8 cellular contexts compared by ENCODE assay signal in the genomic region with DNA sequence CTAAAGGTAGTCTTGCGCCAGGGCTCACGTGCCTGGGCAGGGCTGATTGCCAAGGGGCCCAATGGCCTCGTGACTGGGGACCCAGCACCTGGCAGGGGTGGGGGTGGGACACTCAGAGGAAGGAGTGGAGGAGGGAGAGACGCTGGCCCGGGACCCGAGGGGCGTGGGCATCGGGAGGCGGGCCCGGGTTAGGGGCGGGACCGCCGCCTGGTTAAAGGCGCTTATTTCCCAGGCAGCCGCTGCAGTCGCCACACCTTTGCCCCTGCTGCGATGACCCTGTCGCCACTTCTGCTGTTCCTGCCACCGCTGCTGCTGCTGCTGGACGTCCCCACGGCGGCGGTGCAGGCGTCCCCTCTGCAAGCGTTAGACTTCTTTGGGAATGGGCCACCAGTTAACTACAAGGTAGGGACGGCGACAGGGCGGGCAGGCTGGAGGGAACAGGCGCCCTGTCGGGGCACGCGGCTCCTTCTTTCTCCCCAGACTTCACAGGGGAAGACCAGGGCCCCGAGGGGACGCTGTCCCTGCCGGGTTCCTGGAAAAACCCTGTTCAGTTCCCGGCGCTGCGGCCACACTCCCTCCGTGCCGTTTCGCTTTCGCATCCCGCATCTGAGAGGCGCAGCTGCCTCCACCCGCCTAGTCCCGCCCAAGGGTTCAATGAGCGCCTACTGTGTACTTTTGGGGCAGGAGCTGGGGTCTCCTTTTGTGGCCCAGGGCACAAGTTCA. TPM values are rescaled to one million over a fixed set of nuclear protein-coding genes. Genes with fewer than 3 reads are reported as not detected.
DNase-seq lines count a peak whose midpoint lies in the region; ATAC-seq and TF ChIP-seq lines count a peak whose summit lies in the region.

A gene (plus strand): TSS at position 242 of the 723 bp plus-strand sequence. CDS start 29 bp downstream, at position 271.

- peak within 1 kb of the TSS; percentile 55 for H3K23ac ChIP-seq in neuronal stem cell (ENCODE audit: low read depth, low read length, poor library complexity)

- no peak within 1 kb of the TSS for H3K4ac ChIP-seq in neuronal stem cell (ENCODE audit: low read length)

- peaks cover 2% of the 10 kb centered on the region in 2 donors for H3K36me3 Mint-ChIP-seq in activated T-cell treated with anti-CD3 and anti-CD28 coated beads, Interleukin-2, amount 50 U/mL, for 72 hours (ENCODE audit: insufficient read depth in 2 of 2)

- H3K36me3 ChIP-seq in NT2/D1 (ENCODE audit: insufficient read depth, insufficient read length, low read length) (peaks cover 45% of the 10 kb centered on the region), neuronal stem cell (replicated peaks in 1 of 2; ENCODE audit: control insufficient read depth in 2 of 2, insufficient read depth in 2 of 2, low read length in 2 of 2) (peaks cover 8 to 18% of the 10 kb centered on the region in 2 donors)

- H3K4me3 Mint-ChIP-seq in activated T-cell treated with anti-CD3 and anti-CD28 coated beads, Interleukin-2, amount 50 U/mL, for 72 hours: peak within 1 kb of the TSS; percentile 89 to 92

- peak within 1 kb of the TSS; percentile 91 for H2AFZ ChIP-seq in neuronal stem cell (ENCODE audit: low read length)

- H3K9me3 ChIP-seq in NT2/D1 (ENCODE audit: insufficient read depth, low read length) (no peaks in the 10 kb centered on the region), neuronal stem cell (replicated peaks in 1 of 2; ENCODE audit: control insufficient read depth in 2 of 2, insufficient read depth in 1 of 2, low read depth in 1 of 2, low read length in 2 of 2) (no peaks in the 10 kb centered on the region)

- no peak within 1 kb of the TSS for H4K8ac ChIP-seq in neuronal stem cell (ENCODE audit: low read depth, low read length)

- H3K4me1 ChIP-seq in NT2/D1 (ENCODE audit: insufficient read depth, insufficient read length) (peaks cover 13% of the 10 kb centered on the region), foreskin keratinocyte (no peaks in the 10 kb centered on the region), neuronal stem cell (ENCODE audit: control insufficient read depth in 2 of 2, insufficient read depth in 1 of 2, low read depth in 1 of 2, low read length in 2 of 2) (peaks cover 3 to 8% of the 10 kb centered on the region in 2 donors)

- H3K14ac ChIP-seq in neuronal stem cell (ENCODE audit: low read length): peak within 1 kb of the TSS; percentile 59

- H3K27me3 ChIP-seq in NT2/D1 (ENCODE audit: insufficient read depth, insufficient read length) (no peaks in the 10 kb centered on the region), foreskin keratinocyte (no peaks in the 10 kb centered on the region), neuronal stem cell (ENCODE audit: control insufficient read depth in 3 of 3, insufficient read depth in 3 of 3, low read depth in 1 of 3, low read length in 3 of 3) (peaks cover 3 to 27% (median 25%) of the 10 kb centered on the region in 3 experiments)

- H3K4me1 Mint-ChIP-seq in activated T-cell treated with anti-CD3 and anti-CD28 coated beads, Interleukin-2, amount 50 U/mL, for 72 hours (ENCODE audit: low read depth): peaks cover 10% of the 10 kb centered on the region

- H3K27ac Mint-ChIP-seq in activated T-cell treated with anti-CD3 and anti-CD28 coated beads, Interleukin-2, amount 50 U/mL, for 72 hours: peak within 1 kb of the TSS; percentile 68

- no CpG with 5 or more reads among the region's 47 CpGs for WGBS in neuronal stem cell (ENCODE audit: extremely low coverage in 2 of 2, insufficient read length in 2 of 2, insufficient replicate concordance in 1 of 2), 2 donors

- H2BK12ac ChIP-seq in neuronal stem cell (ENCODE audit: low read length): peak within 1 kb of the TSS; percentile 80

- H2BK5ac ChIP-seq in neuronal stem cell (ENCODE audit: low read length): peak within 1 kb of the TSS; percentile 66

- peak within 1 kb of the TSS; percentile 50 for H4K91ac ChIP-seq in neuronal stem cell (ENCODE audit: low read depth, low read length, poor library complexity)

- peak within 1 kb of the TSS; percentile 94 for H3K18ac ChIP-seq in neuronal stem cell (ENCODE audit: low read length)

- no peak within 1 kb of the TSS for H2BK120ac ChIP-seq in neuronal stem cell (ENCODE audit: low read depth, low read length)

- H3K4me3 ChIP-seq in NT2/D1 (ENCODE audit: insufficient read length, low read depth): peak within 1 kb of the TSS; percentile 87
- H3K4me3 ChIP-seq in neuronal stem cell (ENCODE audit: low read length in 2 of 2): peak within 1 kb of the TSS; percentile 11 to 49

- H3K9ac ChIP-seq in NT2/D1 (ENCODE audit: insufficient read length, low read depth): peak within 1 kb of the TSS; percentile 90
- H3K9ac ChIP-seq in neuronal stem cell (ENCODE audit: low read depth, low read length, poor library complexity): peak within 1 kb of the TSS; percentile 70

- no peaks in the 10 kb centered on the region for H3K9me3 Mint-ChIP-seq in activated T-cell treated with anti-CD3 and anti-CD28 coated beads, Interleukin-2, amount 50 U/mL, for 72 hours

- DNase-seq in Ammon's horn (ENCODE audit: low spot score): peak; percentile 68
- DNase-seq in NT2/D1 (ENCODE audit: low read depth, low spot score): no peak
- DNase-seq in activated T-cell treated with anti-CD3 and anti-CD28 coated beads, Interleukin-2, amount 50 U/mL, for 72 hours: peak; percentile 72 to 75
- DNase-seq in foreskin keratinocyte: no peak
- no peak for DNase-seq in neuronal stem cell (ENCODE audit: low spot score)

- H2BK15ac ChIP-seq in neuronal stem cell (ENCODE audit: low read length): peak within 1 kb of the TSS; percentile 72

- peak within 1 kb of the TSS; percentile 73 for H3K4me2 ChIP-seq in neuronal stem cell (ENCODE audit: insufficient read depth, low read length, poor library complexity, severe bottlenecking)

- H3K27me3 Mint-ChIP-seq in activated T-cell treated with anti-CD3 and anti-CD28 coated beads, Interleukin-2, amount 50 U/mL, for 72 hours (ENCODE audit: low read depth): no peaks in the 10 kb centered on the region

- peak within 1 kb of the TSS; percentile 88 for H2AK5ac ChIP-seq in neuronal stem cell (ENCODE audit: low read depth, low read length)

- ATAC-seq in GM18870 (IDR thresholded peaks at IDR 0.05; ENCODE audit: unreplicated experiment) (peak; percentile 33), HG03159 (IDR thresholded peaks at IDR 0.05; ENCODE audit: unreplicated experiment) (peak; percentile 40), foreskin keratinocyte (peak; percentile 51), GM19328 (IDR thresholded peaks at IDR 0.05; ENCODE audit: unreplicated experiment) (no peak)
- ATAC-seq in activated T-cell treated with anti-CD3 and anti-CD28 coated beads, Interleukin-2, amount 50 U/mL, for 72 hours (replicated peaks in 1 of 2): peak; percentile 89 to 90

- no peak for TF ChIP-seq CTCF in foreskin keratinocyte (conservative IDR thresholded peaks at IDR 0.05)

- no peaks in the 10 kb centered on the region for H3K79me1 ChIP-seq in neuronal stem cell (ENCODE audit: low read depth, low read length)

- H3K27ac ChIP-seq in foreskin keratinocyte (no peak within 1 kb of the TSS), neuronal stem cell (replicated peaks; ENCODE audit: low read length) (no peak within 1 kb of the TSS)

RNA-seq across cellular contexts. Expression of the gene that starts here (rescaled TPM):
- 10 to 100 TPM; 10.2 to 11.4 TPM for total RNA-seq in activated T-cell treated with anti-CD3 and anti-CD28 coated beads, Interleukin-2, amount 50 U/mL, for 72 hours
- 22.0 and 22.7 TPM in 2 replicates for total RNA-seq in foreskin keratinocyte
- polyA plus RNA-seq in foreskin keratinocyte: 31.7 and 32.6 TPM in 2 replicates
- polyA plus RNA-seq in neuronal stem cell (2013, experiment 1 of 2): 0.79 TPM
- polyA plus RNA-seq in neuronal stem cell (2013, experiment 2 of 2): 0.73 TPM

Comparison
In these comparisons a context has a peak if more than half of its experiments do, and no peak if none do; other contexts are left out.
1. DNase-seq: peak in Ammon's horn (single experiment) and activated T-cell treated with anti-CD3 and anti-CD28 coated beads, Interleukin-2, amount 50 U/mL, for 72 hours (2 of 2); none in NT2/D1 (single experiment), foreskin keratinocyte (0 of 2) and neuronal stem cell (single experiment).